In genomic region chr17:42522263-42522790, GRCh38 we compare ENCODE assay signal across 16 cellular contexts. TPM values are rescaled to one million over a fixed set of nuclear protein-coding genes. Genes with fewer than 3 reads are reported as not detected.
A peak's percentile ranks its signal among the peaks of the same experiment; 100 is the strongest.
DNase-seq lines count a peak whose midpoint lies in the region; ATAC-seq, FAIRE-seq and TF ChIP-seq lines count a peak whose summit lies in the region.
"Had no signal": no experiment of that assay in that cellular context is flagged by ENCODE, and none has a peak within 500 bp of the region (broad histone marks: within the 10 kb centered on the region; RNA-seq: fewer than 3 reads in every experiment).

No MANE protein-coding gene starts in this region.

- no peak overlapping the region for H2AFZ ChIP-seq in mesenchymal stem cell (ENCODE audit: low read depth, low read length)

- H3K4me2 ChIP-seq in mesenchymal stem cell (ENCODE audit: low read length, poor library complexity, severe bottlenecking), result no peak overlapping the region
- H3K4me2 ChIP-seq: BLaER1 had no signal

- H3K36me3 Mint-ChIP-seq in HFFc6 (ENCODE audit: low read depth), result peaks cover 20% of the 10 kb centered on the region

- peaks cover 6% of the 10 kb centered on the region for H3K27me3 Mint-ChIP-seq in HFFc6 (ENCODE audit: insufficient read depth)
- H3K27me3 Mint-ChIP-seq: activated CD8-positive, alpha-beta T cell treated with anti-CD3 and anti-CD28 coated beads for 36 hours had no signal

- peaks cover 3% of the 10 kb centered on the region for H3K79me1 ChIP-seq in mesenchymal stem cell (replicated peaks; ENCODE audit: low read length, poor library complexity, severe bottlenecking)

- TF ChIP-seq EP300 in stomach (IDR thresholded peaks at IDR 0.05), result no peak

- no peak for TF ChIP-seq POLR2A in stomach (IDR thresholded peaks at IDR 0.05)

- H2BK15ac ChIP-seq in mesenchymal stem cell (ENCODE audit: low read depth, poor library complexity, severe bottlenecking), result peak overlapping the region; percentile 88

- no peak overlapping the region for H3K4me3 Mint-ChIP-seq in HFFc6
- H3K4me3 Mint-ChIP-seq: activated CD8-positive, alpha-beta T cell treated with anti-CD3 and anti-CD28 coated beads for 36 hours; activated naive CD4-positive, alpha-beta T cell treated with anti-CD3 and anti-CD28 coated beads for 36 hours had no signal

- H2BK12ac ChIP-seq in mesenchymal stem cell (ENCODE audit: low read length in 2 of 2), result peak overlapping the region; percentile 98 to 100

- H3K4me1 ChIP-seq in mesenchymal stem cell (ENCODE audit: control insufficient read depth, insufficient read depth, low read depth, low read length) (peaks cover 50% of the 10 kb centered on the region), stomach (peaks cover 59 to 82% (median 68%) of the 10 kb centered on the region in 4 donors)

- H3K18ac ChIP-seq in mesenchymal stem cell (ENCODE audit: low read depth in 1 of 2, low read length in 2 of 2), result peak overlapping the region; percentile 17 to 99

- H3K36me3 ChIP-seq in mesenchymal stem cell (ENCODE audit: control insufficient read depth in 1 of 2, insufficient read depth in 2 of 2, low read depth in 1 of 2, low read length in 2 of 2) (peaks cover 16 to 20% of the 10 kb centered on the region in 2 experiments), stomach (peaks cover 5 to 23% (median 13%) of the 10 kb centered on the region in 4 donors)
- H3K36me3 ChIP-seq: BLaER1 had no signal

- peak overlapping the region; percentile 7 to 96 for H3K4ac ChIP-seq in mesenchymal stem cell (ENCODE audit: low read depth in 1 of 2, low read length in 2 of 2)

- H3K9me3 ChIP-seq in mesenchymal stem cell (ENCODE audit: control insufficient read depth, low read length), result no peaks in the 10 kb centered on the region
- H3K9me3 ChIP-seq in stomach, result no peaks in the 10 kb centered on the region
- H3K9me3 ChIP-seq: BLaER1 had no signal

- H2AK5ac ChIP-seq in mesenchymal stem cell (ENCODE audit: low read length, severe bottlenecking), result peak overlapping the region; percentile 84

- H4K91ac ChIP-seq in mesenchymal stem cell (ENCODE audit: low read length), result peak overlapping the region; percentile 62

- no peak for ATAC-seq in esophagus mucosa
- ATAC-seq: activated CD8-positive, alpha-beta T cell treated with anti-CD3 and anti-CD28 coated beads for 36 hours had no signal

- 90% methylated on average over 9 of the region's 9 CpGs for WGBS in mesenchymal stem cell
- 64 to 81% (median 72%) methylated on average over 9 of the region's 9 CpGs for WGBS in stomach, 5 donors

- no peak for FAIRE-seq in RCC 7860 (lab: Jason Lieb, UNC)
- FAIRE-seq: G401.6, GM18507 had no signal

- H3K4me1 Mint-ChIP-seq in HFFc6 (ENCODE audit: low read depth), result peaks cover 97% of the 10 kb centered on the region

- peak overlapping the region; percentile 97 for H3K27ac Mint-ChIP-seq in HFFc6
- H3K27ac Mint-ChIP-seq: activated CD8-positive, alpha-beta T cell treated with anti-CD3 and anti-CD28 coated beads for 36 hours; activated naive CD4-positive, alpha-beta T cell treated with anti-CD3 and anti-CD28 coated beads for 36 hours had no signal

- no peak overlapping the region for H2BK120ac ChIP-seq in mesenchymal stem cell (ENCODE audit: low read depth, low read length)

- H3K14ac ChIP-seq in mesenchymal stem cell (ENCODE audit: low read length in 2 of 2), result peak overlapping the region in 1 of 2 experiments; percentile 13

- intact Hi-C loops in stomach (cut with DNase I; ENCODE audit: low total_unique reads), result no loop called here

- H2BK5ac ChIP-seq in mesenchymal stem cell (ENCODE audit: low read depth, low read length, poor library complexity, severe bottlenecking), result no peak overlapping the region

- peak overlapping the region; percentile 85 for H3K9ac ChIP-seq in mesenchymal stem cell (ENCODE audit: low read length)
- H3K9ac ChIP-seq: BLaER1 had no signal

- H3K27ac ChIP-seq in coronary artery, result peak overlapping the region; percentile 93 to 98
- H3K27ac ChIP-seq in mesenchymal stem cell (ENCODE audit: low read length, poor library complexity, severe bottlenecking), result peak overlapping the region; percentile 100
- peak overlapping the region; percentile 67 to 93 (median 91) for H3K27ac ChIP-seq in stomach
- H3K27ac ChIP-seq: BLaER1 had no signal

- no peaks in the 10 kb centered on the region for H3K9me3 Mint-ChIP-seq in HFFc6
- H3K9me3 Mint-ChIP-seq: activated CD8-positive, alpha-beta T cell treated with anti-CD3 and anti-CD28 coated beads for 36 hours; activated naive CD4-positive, alpha-beta T cell treated with anti-CD3 and anti-CD28 coated beads for 36 hours had no signal

- H4K8ac ChIP-seq in mesenchymal stem cell (ENCODE audit: low read length), result peak overlapping the region; percentile 27

- DNase-seq in HFFc6 (no peak), coronary artery (ENCODE audit: low spot score) (peak; percentile 72), mesenchymal stem cell (no peak), stomach (no peak), HCEC 1CT (no peak), RCC 7860 (ENCODE audit: low spot score) (no peak)
- DNase-seq in stimulated activated CD4-positive, alpha-beta T cell treated with anti-CD3 and anti-CD28 coated beads, Interleukin-15, amount 100 ng/mL, for 24 hours, result no peak
- DNase-seq: activated CD8-positive, alpha-beta T cell treated with anti-CD3 and anti-CD28 coated beads for 36 hours; activated naive CD4-positive, alpha-beta T cell treated with anti-CD3 and anti-CD28 coated beads for 36 hours; KG1; OCI-M1; T1000 had no signal

- H3K4me3 ChIP-seq in coronary artery, result peak overlapping the region; percentile 37
- H3K4me3 ChIP-seq in mesenchymal stem cell (ENCODE audit: insufficient read depth in 1 of 2, low read depth in 1 of 2, low read length in 2 of 2), result no peak overlapping the region
- H3K4me3 ChIP-seq in stomach, result no peak overlapping the region
- H3K4me3 ChIP-seq: BLaER1 had no signal

- TF ChIP-seq CTCF in HFFc6 (IDR thresholded peaks at IDR 0.05), result no peak
- TF ChIP-seq CTCF in coronary artery (IDR thresholded peaks at IDR 0.05), result no peak
- no peak for TF ChIP-seq CTCF in stomach (IDR thresholded peaks at IDR 0.05)

- H3K27me3 ChIP-seq in mesenchymal stem cell (ENCODE audit: control insufficient read depth in 1 of 2, insufficient read depth in 1 of 2, low read length in 2 of 2) (no peaks in the 10 kb centered on the region), stomach (no peaks in the 10 kb centered on the region)
- H3K27me3 ChIP-seq: BLaER1 had no signal

- no peak overlapping the region for H3K23ac ChIP-seq in mesenchymal stem cell (ENCODE audit: low read length in 2 of 2)

RNA-seq across cellular contexts. Expression of gene NAGLU, which starts 13.7 kb away (rescaled TPM):
- 10 to 100 TPM; 38.7 to 43.1 (median 39.9) TPM for total RNA-seq in HFFc6 (2021; fragmentation: NEBNext Ultra II Directional; extraction: Animal tissue kit (Norgen Biotek cat#: 25700))
- polyA plus RNA-seq in mesenchymal stem cell (2013, experiment 1 of 2), result 51.2 TPM
- 52.1 TPM for polyA plus RNA-seq in mesenchymal stem cell (2013, experiment 2 of 2)
- 10 to 100 TPM; 11.7 to 55.8 (median 22.9) TPM for total RNA-seq in stomach
- 10 to 100 TPM; 16.7 to 22.4 (median 19.9) TPM for polyA plus RNA-seq in stomach
- 13.3 TPM for total RNA-seq in esophagus mucosa

RNA-seq across cellular contexts. Expression of gene HSD17B1, which starts 30.4 kb away (rescaled TPM):
- total RNA-seq in HFFc6 (2021; fragmentation: NEBNext Ultra II Directional; extraction: Animal tissue kit (Norgen Biotek cat#: 25700)), result 1 to 10 TPM in 4 of 6 experiments, under 1 TPM in 2; 0.66 to 1.5 (median 1.1) TPM
- polyA plus RNA-seq in mesenchymal stem cell (2013, experiment 1 of 2), result 0.57 TPM
- 0.59 TPM for polyA plus RNA-seq in mesenchymal stem cell (2013, experiment 2 of 2)
- total RNA-seq in stomach (1 to 10 TPM in 1 of 5 donors, under 1 TPM in 1, not detected in 3; 0.55 to 1.8 TPM), esophagus mucosa (15.7 TPM)
- 1 to 10 TPM; 2.7 to 4.8 (median 4.6) TPM for polyA plus RNA-seq in stomach

RNA-seq across cellular contexts. Expression of gene COASY, which starts 39.6 kb away (rescaled TPM):
- total RNA-seq in HFFc6 (2021; fragmentation: NEBNext Ultra II Directional; extraction: Animal tissue kit (Norgen Biotek cat#: 25700)), result 10 to 100 TPM; 64.6 to 77.6 (median 71.1) TPM
- 77.2 TPM for polyA plus RNA-seq in mesenchymal stem cell (2013, experiment 1 of 2)
- polyA plus RNA-seq in mesenchymal stem cell (2013, experiment 2 of 2), result 75.7 TPM
- total RNA-seq in stomach (100 to 1,000 TPM in 1 of 5 donors, 10 to 100 TPM in 4; 15.6 to 127 (median 43.5) TPM), esophagus mucosa (67.4 TPM)
- 10 to 100 TPM; 79.6 to 93.4 (median 88.4) TPM for polyA plus RNA-seq in stomach

RNA-seq across cellular contexts. Expression of gene MLX, which starts 44.6 kb away (rescaled TPM):
- 10 to 100 TPM; 40.7 to 48.3 (median 47.0) TPM for total RNA-seq in HFFc6 (2021; fragmentation: NEBNext Ultra II Directional; extraction: Animal tissue kit (Norgen Biotek cat#: 25700))
- 45.3 TPM for polyA plus RNA-seq in mesenchymal stem cell (2013, experiment 1 of 2)
- polyA plus RNA-seq in mesenchymal stem cell (2013, experiment 2 of 2), result 45.3 TPM
- total RNA-seq in stomach (100 to 1,000 TPM in 1 of 5 donors, 10 to 100 TPM in 4; 39.7 to 101 (median 62.5) TPM), esophagus mucosa (33.8 TPM)
- 10 to 100 TPM; 39.1 to 83.4 (median 55.5) TPM for polyA plus RNA-seq in stomach

RNA-seq across cellular contexts. Expression of gene PSMC3IP, which starts 55.2 kb away (rescaled TPM):
- total RNA-seq in HFFc6 (2021; fragmentation: NEBNext Ultra II Directional; extraction: Animal tissue kit (Norgen Biotek cat#: 25700)), result 10 to 100 TPM in 5 of 6 experiments, 1 to 10 TPM in 1; 7.3 to 18.2 (median 16.0) TPM
- 5.2 TPM for polyA plus RNA-seq in mesenchymal stem cell (2013, experiment 1 of 2)
- polyA plus RNA-seq in mesenchymal stem cell (2013, experiment 2 of 2), result 4.7 TPM
- 1 to 10 TPM in 2 of 5 donors, under 1 TPM in 1, not detected in 2; 0.89 to 3.3 (median 2.4) TPM for total RNA-seq in stomach
- polyA plus RNA-seq in stomach, result 1 to 10 TPM; 5.1 to 6.5 (median 5.2) TPM
- total RNA-seq in esophagus mucosa, result 2.9 TPM
